11 cellular contexts compared by ENCODE assay signal in the genomic region with DNA sequence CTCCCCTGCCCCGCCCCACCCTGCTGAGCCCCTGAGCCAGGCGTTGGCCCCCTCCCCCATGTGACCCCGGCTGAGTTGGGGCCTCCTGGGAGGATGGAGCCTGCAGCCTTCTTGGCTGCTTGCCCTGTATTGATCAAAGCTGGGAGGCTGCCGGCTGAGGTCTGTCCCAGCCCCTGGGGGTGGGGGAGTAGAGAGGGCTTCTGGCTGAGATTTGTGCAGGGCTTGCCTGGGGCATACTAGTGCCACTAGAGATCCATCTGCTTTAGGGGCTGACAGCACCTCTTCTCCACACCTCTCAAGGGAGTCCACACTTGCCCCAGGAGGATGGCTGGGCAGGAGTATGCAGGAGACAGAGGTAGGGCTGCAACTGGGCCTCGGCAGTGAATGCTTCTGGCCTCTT. TPM values are rescaled to one million over a fixed set of nuclear protein-coding genes. Genes with fewer than 3 reads are reported as not detected.
A peak's percentile ranks its signal among the peaks of the same experiment; 100 is the strongest.
DNase-seq lines count a peak whose midpoint lies in the region; ATAC-seq and TF ChIP-seq lines count a peak whose summit lies in the region.
"Had no signal": no experiment of that assay in that cellular context is flagged by ENCODE, and none has a peak within 500 bp of the region (broad histone marks: within the 10 kb centered on the region; RNA-seq: fewer than 3 reads in every experiment).

No MANE protein-coding gene starts in this region.

- H3K36me3 ChIP-seq in neural progenitor cell, result no peaks in the 10 kb centered on the region
- H3K36me3 ChIP-seq: MG63, neutrophil had no signal

- H3K27me3 Mint-ChIP-seq in activated CD4-positive, alpha-beta T cell treated with anti-CD3 and anti-CD28 coated beads, Interleukin-2, amount 10 ng/mL, durations not matched to agents 24 days and 14 days, result peaks cover 5% of the 10 kb centered on the region
- no peaks in the 10 kb centered on the region for H3K27me3 Mint-ChIP-seq in activated CD8-positive, alpha-beta T cell treated with anti-CD3 and anti-CD28 coated beads, Interleukin-2, amount 10 ng/mL, durations not matched to agents 7 days and 5 days (ENCODE audit: low read depth)
- peaks cover 3% of the 10 kb centered on the region for H3K27me3 Mint-ChIP-seq in neural progenitor cell (ENCODE audit: insufficient read depth, low read depth)

- DNase-seq in activated CD4-positive, alpha-beta T cell treated with anti-CD3 and anti-CD28 coated beads, Interleukin-2, amount 10 ng/mL, durations not matched to agents 24 days and 14 days, result peak; percentile 55
- no peak for DNase-seq in activated CD4-positive, alpha-beta T cell treated with anti-CD3 and anti-CD28 coated beads, Interleukin-2, amount 50 U/mL, for 48 hours
- DNase-seq in NCI-H146 (lab: John Stamatoyannopoulos, UW), result peak; percentile 77
- DNase-seq in activated CD8-positive, alpha-beta T cell treated with anti-CD3 and anti-CD28 coated beads, Interleukin-2, amount 10 ng/mL, durations not matched to agents 7 days and 5 days, result no peak
- no peak for DNase-seq in neural progenitor cell (ENCODE audit: low spot score)
- DNase-seq: foreskin melanocyte, MG63 had no signal

- no peaks in the 10 kb centered on the region for H3K79me2 ChIP-seq in neural progenitor cell (ENCODE audit: low read depth)

- H4K20me1 ChIP-seq in neural progenitor cell (ENCODE audit: low read depth), result no peaks in the 10 kb centered on the region

- CTCF ChIA-PET in activated CD8-positive, alpha-beta T cell treated with anti-CD3 and anti-CD28 coated beads, Interleukin-2, amount 10 ng/mL, durations not matched to agents 7 days and 5 days (lab: Charles Lee), result interaction anchor here (1.1 kb wide), 1 partner anchor 9 kb away, joined by 3 read pairs; no protein-coding TSS in a partner anchor

- no peak overlapping the region for H3K4me3 Mint-ChIP-seq in activated CD4-positive, alpha-beta T cell treated with anti-CD3 and anti-CD28 coated beads, Interleukin-2, amount 10 ng/mL, durations not matched to agents 24 days and 14 days
- no peak overlapping the region for H3K4me3 Mint-ChIP-seq in activated CD8-positive, alpha-beta T cell treated with anti-CD3 and anti-CD28 coated beads, Interleukin-2, amount 10 ng/mL, durations not matched to agents 7 days and 5 days
- no peak overlapping the region for H3K4me3 Mint-ChIP-seq in neural progenitor cell

- ATAC-seq in activated CD8-positive, alpha-beta T cell treated with anti-CD3 and anti-CD28 coated beads, Interleukin-2, amount 10 ng/mL, durations not matched to agents 7 days and 5 days, result no peak
- ATAC-seq in HG03439 (IDR thresholded peaks at IDR 0.05; ENCODE audit: unreplicated experiment) (no peak), GM18498 (IDR thresholded peaks at IDR 0.05; ENCODE audit: unreplicated experiment) (no peak), HG03432 (IDR thresholded peaks at IDR 0.05; ENCODE audit: unreplicated experiment) (no peak)

- peak overlapping the region; percentile 17 for H2AFZ ChIP-seq in neural progenitor cell (replicated peaks)

- peaks cover 30% of the 10 kb centered on the region for H3K4me1 Mint-ChIP-seq in activated CD4-positive, alpha-beta T cell treated with anti-CD3 and anti-CD28 coated beads, Interleukin-2, amount 10 ng/mL, durations not matched to agents 24 days and 14 days
- H3K4me1 Mint-ChIP-seq in activated CD8-positive, alpha-beta T cell treated with anti-CD3 and anti-CD28 coated beads, Interleukin-2, amount 10 ng/mL, durations not matched to agents 7 days and 5 days (ENCODE audit: low read depth), result peaks cover 41% of the 10 kb centered on the region
- peaks cover 59% of the 10 kb centered on the region for H3K4me1 Mint-ChIP-seq in neural progenitor cell

- TF ChIP-seq CTCF in neural progenitor cell (IDR thresholded peaks at IDR 0.05), result no peak

- no peaks in the 10 kb centered on the region for H3K27me3 ChIP-seq in neural progenitor cell
- H3K27me3 ChIP-seq: MG63, neutrophil had no signal

- H3K27ac ChIP-seq in neural progenitor cell, result no peak overlapping the region
- H3K27ac ChIP-seq: neutrophil had no signal

- peaks cover 40% of the 10 kb centered on the region for H3K4me1 ChIP-seq in neural progenitor cell

- H3K36me3 Mint-ChIP-seq in activated CD4-positive, alpha-beta T cell treated with anti-CD3 and anti-CD28 coated beads, Interleukin-2, amount 10 ng/mL, durations not matched to agents 24 days and 14 days (ENCODE audit: low read depth), result no peaks in the 10 kb centered on the region
- no peaks in the 10 kb centered on the region for H3K36me3 Mint-ChIP-seq in activated CD8-positive, alpha-beta T cell treated with anti-CD3 and anti-CD28 coated beads, Interleukin-2, amount 10 ng/mL, durations not matched to agents 7 days and 5 days (ENCODE audit: low read depth)
- H3K36me3 Mint-ChIP-seq in neural progenitor cell, result no peaks in the 10 kb centered on the region

- H3K9ac ChIP-seq in neural progenitor cell, result no peak overlapping the region

- H3K9me3 ChIP-seq in neural progenitor cell (ENCODE audit: low read depth), result no peaks in the 10 kb centered on the region
- H3K9me3 ChIP-seq: MG63, neutrophil had no signal

- peak overlapping the region; percentile 27 for H3K4me2 ChIP-seq in neural progenitor cell

- intact Hi-C loops in activated CD4-positive, alpha-beta T cell treated with anti-CD3 and anti-CD28 coated beads, Interleukin-2, amount 10 ng/mL, durations not matched to agents 24 days and 14 days (cut with micrococcal nuclease), result no loop called here

- peaks cover 3% of the 10 kb centered on the region for H3K9me3 Mint-ChIP-seq in activated CD4-positive, alpha-beta T cell treated with anti-CD3 and anti-CD28 coated beads, Interleukin-2, amount 10 ng/mL, durations not matched to agents 24 days and 14 days
- H3K9me3 Mint-ChIP-seq in activated CD8-positive, alpha-beta T cell treated with anti-CD3 and anti-CD28 coated beads, Interleukin-2, amount 10 ng/mL, durations not matched to agents 7 days and 5 days (ENCODE audit: insufficient read depth), result no peaks in the 10 kb centered on the region
- H3K9me3 Mint-ChIP-seq in neural progenitor cell, result no peaks in the 10 kb centered on the region

- POLR2A ChIA-PET in activated CD8-positive, alpha-beta T cell treated with anti-CD3 and anti-CD28 coated beads, Interleukin-2, amount 10 ng/mL, durations not matched to agents 7 days and 5 days (lab: Charles Lee), result no interaction called here

- no peak overlapping the region for H3K4me3 ChIP-seq in neural progenitor cell
- H3K4me3 ChIP-seq: MG63 had no signal

- no peak overlapping the region for H3K27ac Mint-ChIP-seq in activated CD4-positive, alpha-beta T cell treated with anti-CD3 and anti-CD28 coated beads, Interleukin-2, amount 10 ng/mL, durations not matched to agents 24 days and 14 days
- peak overlapping the region; percentile 10 for H3K27ac Mint-ChIP-seq in activated CD8-positive, alpha-beta T cell treated with anti-CD3 and anti-CD28 coated beads, Interleukin-2, amount 10 ng/mL, durations not matched to agents 7 days and 5 days
- H3K27ac Mint-ChIP-seq in neural progenitor cell, result peak overlapping the region; percentile 91

- H3F3A ChIP-seq in neural progenitor cell (ENCODE audit: low read depth), result peaks cover 5% of the 10 kb centered on the region

RNA-seq across cellular contexts. Expression of a gene that starts 53.5 kb away (rescaled TPM):
- total RNA-seq in activated CD4-positive, alpha-beta T cell treated with anti-CD3 and anti-CD28 coated beads, Interleukin-2, amount 10 ng/mL, durations not matched to agents 24 days and 14 days, result 84.1 and 87.9 TPM in 2 replicates
- 100 to 1,000 TPM; 109 to 111 TPM for total RNA-seq in activated CD8-positive, alpha-beta T cell treated with anti-CD3 and anti-CD28 coated beads, Interleukin-2, amount 10 ng/mL, durations not matched to agents 7 days and 5 days
- total RNA-seq in neural progenitor cell (ENCODE audit: low replicate concordance), result 53.0 and 86.1 TPM in 2 replicates

Comparison
In these comparisons a context has a peak if more than half of its experiments do, and no peak if none do; other contexts are left out.
1. DNase-seq: peak in activated CD4-positive, alpha-beta T cell treated with anti-CD3 and anti-CD28 coated beads, Interleukin-2, amount 10 ng/mL, durations not matched to agents 24 days and 14 days (single experiment) and NCI-H146 (single experiment); none in activated CD4-positive, alpha-beta T cell treated with anti-CD3 and anti-CD28 coated beads, Interleukin-2, amount 50 U/mL, for 48 hours (0 of 2), activated CD8-positive, alpha-beta T cell treated with anti-CD3 and anti-CD28 coated beads, Interleukin-2, amount 10 ng/mL, durations not matched to agents 7 days and 5 days (single experiment) and neural progenitor cell (single experiment).